In the genomic region with DNA sequence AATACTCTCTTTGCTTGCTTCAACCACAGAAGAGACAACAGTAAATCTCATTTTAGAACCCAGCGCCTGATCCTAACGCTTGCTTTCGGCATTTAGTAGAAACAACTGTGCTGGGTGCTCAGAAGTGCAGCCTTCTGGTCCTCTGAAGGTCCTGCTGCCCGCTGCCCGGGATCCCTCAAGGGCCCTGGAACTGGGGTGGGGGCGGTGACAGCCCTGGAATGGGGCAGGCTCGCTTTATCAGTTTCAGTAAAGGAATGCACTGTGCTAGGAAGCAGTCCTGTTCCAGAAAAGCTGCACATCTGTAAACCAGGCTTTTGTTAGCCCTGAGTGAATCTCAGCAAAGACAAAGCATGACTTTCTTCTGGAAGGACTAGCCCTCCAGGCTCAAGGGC, we compare ENCODE assay signal across 10 cellular contexts.
DNase-seq lines count a peak whose midpoint lies in the region; ATAC-seq, FAIRE-seq and TF ChIP-seq lines count a peak whose summit lies in the region.
"Had no signal": no experiment of that assay in that cellular context is flagged by ENCODE, and none has a peak within 500 bp of the region (broad histone marks: within the 10 kb centered on the region; RNA-seq: fewer than 3 reads in every experiment).

No MANE protein-coding gene starts in this region.

- 74% methylated on average over 7 of the region's 7 CpGs for WGBS in liver
- WGBS in HepG2 (ENCODE audit: low lambda C conversion rate): 93% methylated on average over 6 of the region's 7 CpGs
- 46 to 67% methylated on average over 7 of the region's 7 CpGs for WGBS in aorta, 2 donors

- H3K9me3 ChIP-seq in liver (ENCODE audit: control insufficient read depth in 4 of 4, low read length in 3 of 4) (no peaks in the 10 kb centered on the region), HepG2 (ENCODE audit: low read length) (no peaks in the 10 kb centered on the region), osteoblast (ENCODE audit: low read depth, low read length) (no peaks in the 10 kb centered on the region), aorta (ENCODE audit: control insufficient read depth, low read length) (no peaks in the 10 kb centered on the region), OCI-LY7 (ENCODE audit: low read length) (no peaks in the 10 kb centered on the region)
- H3K9me3 ChIP-seq: A549 had no signal

- POLR2A ChIA-PET in HepG2 (lab: Yijun Ruan, JAX): interaction anchor here (1.2 kb wide), 1 partner anchor 813 kb away, joined by 3 read pairs; no protein-coding TSS in a partner anchor
- POLR2A ChIA-PET in OCI-LY7 (lab: Charles Lee): interaction anchor here (0.6 kb wide), 1 partner anchor 18 kb away, joined by 3 read pairs; no protein-coding TSS in a partner anchor

- no peak for TF ChIP-seq RAD21 in liver (IDR thresholded peaks at IDR 0.05)
- TF ChIP-seq RAD21 in HepG2 (CRISPR knock-in tag; IDR thresholded peaks at IDR 0.05): no peak

- H3K9ac ChIP-seq in liver (ENCODE audit: low read depth in 1 of 2, low read length in 2 of 2) (no peak overlapping the region), HepG2 (ENCODE audit: insufficient read depth, low read depth, low read length) (no peak overlapping the region)

- H3K36me3 ChIP-seq in liver (ENCODE audit: control insufficient read depth in 4 of 4, insufficient read depth in 3 of 4, low read depth in 1 of 4, low read length in 3 of 4): peaks cover 0 to 30% (median 17%) of the 10 kb centered on the region in 4 donors
- H3K36me3 ChIP-seq in HepG2 (replicated peaks in 1 of 2; ENCODE audit: control insufficient read depth in 1 of 2, insufficient read depth in 2 of 2, low read length in 2 of 2): peaks cover 35 to 77% of the 10 kb centered on the region in 2 experiments
- peaks cover 18% of the 10 kb centered on the region for H3K36me3 ChIP-seq in osteoblast (ENCODE audit: insufficient read depth, low read length)
- no peaks in the 10 kb centered on the region for H3K36me3 ChIP-seq in aorta (ENCODE audit: control insufficient read depth in 1 of 2, insufficient read depth in 2 of 2, low read length in 1 of 2)
- H3K36me3 ChIP-seq in OCI-LY7 (ENCODE audit: insufficient read depth, low read length): no peaks in the 10 kb centered on the region

- intact Hi-C loops in HepG2 (cut with micrococcal nuclease; ENCODE audit: unreplicated experiment) (no loop called here), Right ventricle myocardium inferior (cut with DNase I) (loop anchor here (5.0 kb wide), 1 partner anchor 35 kb away; no protein-coding TSS in a partner anchor), aorta (cut with DNase I) (no loop called here), OCI-LY7 (cut with micrococcal nuclease; ENCODE audit: unreplicated experiment) (no loop called here)

- no peak for TF ChIP-seq POLR2A in HepG2 (IDR thresholded peaks at IDR 0.05; ENCODE audit: insufficient read depth in 1 of 2, low read depth in 2 of 2, low read length in 2 of 2)

- H4K20me1 ChIP-seq in HepG2 (ENCODE audit: insufficient read depth, low read length): peaks cover 10% of the 10 kb centered on the region
- peaks cover 37% of the 10 kb centered on the region for H4K20me1 ChIP-seq in osteoblast (ENCODE audit: insufficient read depth, low read length)
- H4K20me1 ChIP-seq in OCI-LY7 (ENCODE audit: insufficient read depth, low read length): no peaks in the 10 kb centered on the region

- TF ChIP-seq CTCF in liver (IDR thresholded peaks at IDR 0.05; ENCODE audit: low read depth, low read length, missing input control): no peak
- TF ChIP-seq CTCF in HepG2 (CRISPR knock-in tag; IDR thresholded peaks at IDR 0.05): no peak
- no peak for TF ChIP-seq CTCF in osteoblast (IDR thresholded peaks at IDR 0.05; ENCODE audit: extremely low read depth, low read depth, low read length)
- TF ChIP-seq CTCF in OCI-LY7 (conservative IDR thresholded peaks at IDR 0.05; ENCODE audit: low read length): no peak

- H3K27ac ChIP-seq in liver (ENCODE audit: low read depth in 1 of 2, low read length in 2 of 2) (peak overlapping the region; percentile 44 to 64), HepG2 (ENCODE audit: extremely low read length, insufficient read depth, low read length) (no peak overlapping the region), osteoblast (ENCODE audit: low read depth, low read length) (peak overlapping the region; percentile 40), aorta (ENCODE audit: low read depth in 1 of 2, low read length in 2 of 2) (peak overlapping the region; percentile 57 to 70), OCI-LY7 (ENCODE audit: low read depth, low read length, poor library complexity, severe bottlenecking) (no peak overlapping the region)

- CTCF ChIA-PET in HepG2 (lab: Yijun Ruan, JAX; ENCODE audit: low intra/inter-chr PET ratio, low total read pairs) (no interaction called here), OCI-LY7 (lab: Charles Lee; ENCODE audit: unreplicated experiment) (no interaction called here)

- H3K4me3 ChIP-seq in liver (ENCODE audit: low read depth in 1 of 3, low read length in 3 of 3): peak overlapping the region in 1 of 3 donors; percentile 6
- no peak overlapping the region for H3K4me3 ChIP-seq in HepG2 (replicated peaks in 1 of 3; ENCODE audit: insufficient read depth in 1 of 3, low read depth in 2 of 3, low read length in 3 of 3)
- no peak overlapping the region for H3K4me3 ChIP-seq in osteoblast (ENCODE audit: insufficient read depth, low read length)
- H3K4me3 ChIP-seq in aorta (ENCODE audit: low read length in 2 of 2): no peak overlapping the region
- no peak overlapping the region for H3K4me3 ChIP-seq in OCI-LY7 (ENCODE audit: low read depth, low read length, poor library complexity, severe bottlenecking)
- H3K4me3 ChIP-seq: A549 had no signal

- in situ Hi-C loops in HepG2 (cut with HindIII; ENCODE audit: extremely low pct_ligation_motif_present, low pct_unique_long_range_greater_than_20kb): no loop called here

- H3K9me2 ChIP-seq in OCI-LY7 (ENCODE audit: insufficient read depth, low read length): no peaks in the 10 kb centered on the region

- TF ChIP-seq EP300 in HepG2 (IDR thresholded peaks at IDR 0.05; ENCODE audit: low read depth in 2 of 2, low read length in 2 of 2) (no peak), HepG2 (CRISPR knock-in tag; IDR thresholded peaks at IDR 0.05; ENCODE audit: borderline replicate concordance) (no peak)

- BruUV-seq in HepG2 (replicated peaks; lab: Mats Ljungman, UMichigan): no TSS peak
- no TSS peak for BruUV-seq in OCI-LY7 (replicated peaks; lab: Mats Ljungman, UMichigan)

- H3K4me1 ChIP-seq in liver (ENCODE audit: control insufficient read depth in 4 of 4, insufficient read depth in 4 of 4, low read length in 3 of 4): peaks cover 0 to 27% (median 10%) of the 10 kb centered on the region in 4 donors
- H3K4me1 ChIP-seq in HepG2 (ENCODE audit: insufficient read depth, low read length): peaks cover 10% of the 10 kb centered on the region
- H3K4me1 ChIP-seq in osteoblast (ENCODE audit: insufficient read depth, low read length): peaks cover 38% of the 10 kb centered on the region
- H3K4me1 ChIP-seq in aorta (ENCODE audit: control insufficient read depth in 1 of 2, insufficient read depth in 2 of 2, low read length in 2 of 2): peaks cover 0 to 5% of the 10 kb centered on the region in 2 donors
- no peaks in the 10 kb centered on the region for H3K4me1 ChIP-seq in OCI-LY7 (ENCODE audit: insufficient read depth, low read length, poor library complexity, severe bottlenecking)

- ATAC-seq in HepG2: no peak
- peak; percentile 58 for ATAC-seq in Right ventricle myocardium inferior
- ATAC-seq in aorta (ENCODE audit: low FRiP score): peak; percentile 28
- ATAC-seq in HG02870 (IDR thresholded peaks at IDR 0.05; ENCODE audit: unreplicated experiment): no peak

- no peak overlapping the region for H2AFZ ChIP-seq in HepG2 (ENCODE audit: low read length)
- H2AFZ ChIP-seq in osteoblast (ENCODE audit: low read length): no peak overlapping the region
- no peak overlapping the region for H2AFZ ChIP-seq in OCI-LY7 (ENCODE audit: low read length)

- H3K4me2 ChIP-seq in HepG2 (ENCODE audit: low read depth, low read length): no peak overlapping the region
- peak overlapping the region; percentile 68 for H3K4me2 ChIP-seq in osteoblast (ENCODE audit: insufficient read depth, low read length)
- H3K4me2 ChIP-seq in OCI-LY7 (ENCODE audit: low read length): no peak overlapping the region
- H3K4me2 ChIP-seq: A549 had no signal

- H3K79me2 ChIP-seq in HepG2 (ENCODE audit: insufficient read depth, low read length) (no peaks in the 10 kb centered on the region), osteoblast (ENCODE audit: insufficient read depth, low read length) (peaks cover 17% of the 10 kb centered on the region), OCI-LY7 (ENCODE audit: insufficient read depth, low read depth, low read length) (no peaks in the 10 kb centered on the region)

- DNase-seq in HepG2 (ENCODE audit: low spot score) (no peak), Right ventricle myocardium inferior (ENCODE audit: missing footprints) (no peak), osteoblast (ENCODE audit: insufficient read length, low spot score, missing footprints) (no peak), aorta (peak in 1 of 2 donors; percentile 57), OCI-LY7 (ENCODE audit: low spot score) (no peak), SIG-M5 (lab: John Stamatoyannopoulos, UW) (no peak)
- DNase-seq: NCI-H510A treated with DMSO at 0.1 percent for 48 hours had no signal

- FAIRE-seq in HepG2 (lab: Jason Lieb, UNC): no peak
- FAIRE-seq: A549 had no signal

- no peaks in the 10 kb centered on the region for H3K27me3 ChIP-seq in liver (ENCODE audit: control insufficient read depth in 4 of 4, insufficient read depth in 4 of 4, low read length in 3 of 4)
- H3K27me3 ChIP-seq in HepG2 (ENCODE audit: control insufficient read depth in 1 of 2, insufficient read depth in 2 of 2, low read length in 2 of 2): no peaks in the 10 kb centered on the region
- no peaks in the 10 kb centered on the region for H3K27me3 ChIP-seq in osteoblast (ENCODE audit: insufficient read depth, low read length)
- no peaks in the 10 kb centered on the region for H3K27me3 ChIP-seq in aorta (ENCODE audit: control insufficient read depth in 1 of 2, insufficient read depth in 2 of 2, low read length in 1 of 2)

TF ChIP-seq in liver, 16 proteins besides CTCF, POLR2A, EP300 and RAD21 (continues in another document):
- TF ChIP-seq TAF1 (conservative IDR thresholded peaks at IDR 0.05) (no peak), JUND (IDR thresholded peaks at IDR 0.05) (no peak)

TF ChIP-seq in HepG2, 621 proteins besides CTCF, POLR2A, EP300 and RAD21 (continues in another document):
- no peak for TF ChIP-seq YEATS2 (CRISPR knock-in tag; IDR thresholded peaks at IDR 0.05; ENCODE audit: borderline replicate concordance)
- TF ChIP-seq CENPX (CRISPR knock-in tag; IDR thresholded peaks at IDR 0.05): no peak

Comparison
In these comparisons a context has a peak if more than half of its experiments do, and no peak if none do; other contexts are left out.
1. H3K27ac ChIP-seq: peak in liver (2 of 2), osteoblast (single experiment) and aorta (2 of 2); none in HepG2 (single experiment) and OCI-LY7 (single experiment).
2. ATAC-seq: peak in Right ventricle myocardium inferior (single experiment) and aorta (single experiment); none in HepG2 (single experiment) and HG02870 (single experiment).